In genomic region chr1:231596337-231596791, GRCh38 we compare ENCODE assay signal across 1 cellular context.
TF ChIP-seq lines count a peak whose summit lies in the region.

No MANE protein-coding gene starts in this region.

TF ChIP-seq in GM23338, 12 proteins besides CTCF, POLR2A, EP300 and RAD21 (continued from another document):
- TF ChIP-seq, protein P1, sequence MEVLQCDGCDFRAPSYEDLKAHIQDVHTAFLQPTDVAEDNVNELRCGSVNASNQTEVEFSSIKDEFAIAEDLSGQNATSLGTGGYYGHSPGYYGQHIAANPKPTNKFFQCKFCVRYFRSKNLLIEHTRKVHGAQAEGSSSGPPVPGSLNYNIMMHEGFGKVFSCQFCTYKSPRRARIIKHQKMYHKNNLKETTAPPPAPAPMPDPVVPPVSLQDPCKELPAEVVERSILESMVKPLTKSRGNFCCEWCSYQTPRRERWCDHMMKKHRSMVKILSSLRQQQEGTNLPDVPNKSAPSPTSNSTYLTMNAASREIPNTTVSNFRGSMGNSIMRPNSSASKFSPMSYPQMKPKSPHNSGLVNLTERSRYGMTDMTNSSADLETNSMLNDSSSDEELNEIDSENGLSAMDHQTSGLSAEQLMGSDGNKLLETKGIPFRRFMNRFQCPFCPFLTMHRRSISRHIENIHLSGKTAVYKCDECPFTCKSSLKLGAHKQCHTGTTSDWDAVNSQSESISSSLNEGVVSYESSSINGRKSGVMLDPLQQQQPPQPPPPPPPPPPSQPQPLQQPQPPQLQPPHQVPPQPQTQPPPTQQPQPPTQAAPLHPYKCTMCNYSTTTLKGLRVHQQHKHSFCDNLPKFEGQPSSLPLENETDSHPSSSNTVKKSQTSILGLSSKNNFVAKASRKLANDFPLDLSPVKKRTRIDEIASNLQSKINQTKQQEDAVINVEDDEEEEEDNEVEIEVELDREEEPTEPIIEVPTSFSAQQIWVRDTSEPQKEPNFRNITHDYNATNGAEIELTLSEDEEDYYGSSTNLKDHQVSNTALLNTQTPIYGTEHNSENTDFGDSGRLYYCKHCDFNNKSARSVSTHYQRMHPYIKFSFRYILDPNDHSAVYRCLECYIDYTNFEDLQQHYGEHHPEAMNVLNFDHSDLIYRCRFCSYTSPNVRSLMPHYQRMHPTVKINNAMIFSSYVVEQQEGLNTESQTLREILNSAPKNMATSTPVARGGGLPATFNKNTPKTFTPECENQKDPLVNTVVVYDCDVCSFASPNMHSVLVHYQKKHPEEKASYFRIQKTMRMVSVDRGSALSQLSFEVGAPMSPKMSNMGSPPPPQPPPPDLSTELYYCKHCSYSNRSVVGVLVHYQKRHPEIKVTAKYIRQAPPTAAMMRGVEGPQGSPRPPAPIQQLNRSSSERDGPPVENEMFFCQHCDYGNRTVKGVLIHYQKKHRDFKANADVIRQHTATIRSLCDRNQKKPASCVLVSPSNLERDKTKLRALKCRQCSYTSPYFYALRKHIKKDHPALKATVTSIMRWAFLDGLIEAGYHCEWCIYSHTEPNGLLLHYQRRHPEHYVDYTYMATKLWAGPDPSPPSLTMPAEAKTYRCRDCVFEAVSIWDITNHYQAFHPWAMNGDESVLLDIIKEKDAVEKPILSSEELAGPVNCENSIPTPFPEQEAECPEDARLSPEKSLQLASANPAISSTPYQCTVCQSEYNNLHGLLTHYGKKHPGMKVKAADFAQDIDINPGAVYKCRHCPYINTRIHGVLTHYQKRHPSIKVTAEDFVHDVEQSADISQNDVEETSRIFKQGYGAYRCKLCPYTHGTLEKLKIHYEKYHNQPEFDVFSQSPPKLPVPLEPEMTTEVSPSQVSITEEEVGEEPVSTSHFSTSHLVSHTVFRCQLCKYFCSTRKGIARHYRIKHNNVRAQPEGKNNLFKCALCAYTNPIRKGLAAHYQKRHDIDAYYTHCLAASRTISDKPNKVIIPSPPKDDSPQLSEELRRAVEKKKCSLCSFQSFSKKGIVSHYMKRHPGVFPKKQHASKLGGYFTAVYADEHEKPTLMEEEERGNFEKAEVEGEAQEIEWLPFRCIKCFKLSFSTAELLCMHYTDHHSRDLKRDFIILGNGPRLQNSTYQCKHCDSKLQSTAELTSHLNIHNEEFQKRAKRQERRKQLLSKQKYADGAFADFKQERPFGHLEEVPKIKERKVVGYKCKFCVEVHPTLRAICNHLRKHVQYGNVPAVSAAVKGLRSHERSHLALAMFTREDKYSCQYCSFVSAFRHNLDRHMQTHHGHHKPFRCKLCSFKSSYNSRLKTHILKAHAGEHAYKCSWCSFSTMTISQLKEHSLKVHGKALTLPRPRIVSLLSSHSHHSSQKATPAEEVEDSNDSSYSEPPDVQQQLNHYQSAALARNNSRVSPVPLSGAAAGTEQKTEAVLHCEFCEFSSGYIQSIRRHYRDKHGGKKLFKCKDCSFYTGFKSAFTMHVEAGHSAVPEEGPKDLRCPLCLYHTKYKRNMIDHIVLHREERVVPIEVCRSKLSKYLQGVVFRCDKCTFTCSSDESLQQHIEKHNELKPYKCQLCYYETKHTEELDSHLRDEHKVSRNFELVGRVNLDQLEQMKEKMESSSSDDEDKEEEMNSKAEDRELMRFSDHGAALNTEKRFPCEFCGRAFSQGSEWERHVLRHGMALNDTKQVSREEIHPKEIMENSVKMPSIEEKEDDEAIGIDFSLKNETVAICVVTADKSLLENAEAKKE (CRISPR knock-in tag; IDR thresholded peaks at IDR 0.05) = no peak
- no peak for TF ChIP-seq JUNB (IDR thresholded peaks at IDR 0.05; ENCODE audit: unreplicated experiment)
- TF ChIP-seq STAT1 (IDR thresholded peaks at IDR 0.05; ENCODE audit: unreplicated experiment) = no peak
- TF ChIP-seq, protein P2, sequence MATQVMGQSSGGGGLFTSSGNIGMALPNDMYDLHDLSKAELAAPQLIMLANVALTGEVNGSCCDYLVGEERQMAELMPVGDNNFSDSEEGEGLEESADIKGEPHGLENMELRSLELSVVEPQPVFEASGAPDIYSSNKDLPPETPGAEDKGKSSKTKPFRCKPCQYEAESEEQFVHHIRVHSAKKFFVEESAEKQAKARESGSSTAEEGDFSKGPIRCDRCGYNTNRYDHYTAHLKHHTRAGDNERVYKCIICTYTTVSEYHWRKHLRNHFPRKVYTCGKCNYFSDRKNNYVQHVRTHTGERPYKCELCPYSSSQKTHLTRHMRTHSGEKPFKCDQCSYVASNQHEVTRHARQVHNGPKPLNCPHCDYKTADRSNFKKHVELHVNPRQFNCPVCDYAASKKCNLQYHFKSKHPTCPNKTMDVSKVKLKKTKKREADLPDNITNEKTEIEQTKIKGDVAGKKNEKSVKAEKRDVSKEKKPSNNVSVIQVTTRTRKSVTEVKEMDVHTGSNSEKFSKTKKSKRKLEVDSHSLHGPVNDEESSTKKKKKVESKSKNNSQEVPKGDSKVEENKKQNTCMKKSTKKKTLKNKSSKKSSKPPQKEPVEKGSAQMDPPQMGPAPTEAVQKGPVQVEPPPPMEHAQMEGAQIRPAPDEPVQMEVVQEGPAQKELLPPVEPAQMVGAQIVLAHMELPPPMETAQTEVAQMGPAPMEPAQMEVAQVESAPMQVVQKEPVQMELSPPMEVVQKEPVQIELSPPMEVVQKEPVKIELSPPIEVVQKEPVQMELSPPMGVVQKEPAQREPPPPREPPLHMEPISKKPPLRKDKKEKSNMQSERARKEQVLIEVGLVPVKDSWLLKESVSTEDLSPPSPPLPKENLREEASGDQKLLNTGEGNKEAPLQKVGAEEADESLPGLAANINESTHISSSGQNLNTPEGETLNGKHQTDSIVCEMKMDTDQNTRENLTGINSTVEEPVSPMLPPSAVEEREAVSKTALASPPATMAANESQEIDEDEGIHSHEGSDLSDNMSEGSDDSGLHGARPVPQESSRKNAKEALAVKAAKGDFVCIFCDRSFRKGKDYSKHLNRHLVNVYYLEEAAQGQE (IDR thresholded peaks at IDR 0.05; ENCODE audit: unreplicated experiment) = no peak
- TF ChIP-seq NANOG (IDR thresholded peaks at IDR 0.05; ENCODE audit: borderline replicate concordance) = no peak
